In genomic region chr12:132597333-132598283, GRCh38 we compare ENCODE assay signal across 9 cellular contexts. TPM values are rescaled to one million over a fixed set of nuclear protein-coding genes. Genes with fewer than 3 reads are reported as not detected.
A peak's percentile ranks its signal among the peaks of the same experiment; 100 is the strongest.
DNase-seq lines count a peak whose midpoint lies in the region; ATAC-seq and TF ChIP-seq lines count a peak whose summit lies in the region.
"Had no signal": no experiment of that assay in that cellular context is flagged by ENCODE, and none has a peak within 500 bp of the region (broad histone marks: within the 10 kb centered on the region; RNA-seq: fewer than 3 reads in every experiment).

No MANE protein-coding gene starts in this region.

- DNase-seq in CD4-positive, CD25-positive, alpha-beta regulatory T cell: peak in 2 of 3 donors; percentile 26 to 44
- peak; percentile 23 for DNase-seq in WTC11 (ENCODE audit: low spot score)
- peak in 1 of 2 donors; percentile 62 for DNase-seq in heart right ventricle
- peak in 5 of 6 experiments; percentile 33 to 82 (median 61) for DNase-seq in stimulated activated naive CD4-positive, alpha-beta T cell (lab: John Stamatoyannopoulos, UW)
- DNase-seq in KBM-7: no peak
- DNase-seq in NCI-H524 treated with DMSO at 0.1 percent for 48 hours (lab: John Stamatoyannopoulos, UW): no peak

- no peaks in the 10 kb centered on the region for H3K36me3 Mint-ChIP-seq in CD4-positive, CD25-positive, alpha-beta regulatory T cell
- H3K36me3 Mint-ChIP-seq in IgD-negative memory B cell (no peaks in the 10 kb centered on the region), WTC11 (no peaks in the 10 kb centered on the region)

- POLR2A ChIA-PET in WTC11 (lab: Charles Lee): no interaction called here

- peak overlapping the region in 2 of 3 donors; percentile 4 to 67 for H3K27ac Mint-ChIP-seq in CD4-positive, CD25-positive, alpha-beta regulatory T cell
- H3K27ac Mint-ChIP-seq in IgD-negative memory B cell (peak overlapping the region; percentile 11 to 92 (median 91)), WTC11 (peak overlapping the region; percentile 66)

- ATAC-seq in CD4-positive, CD25-positive, alpha-beta regulatory T cell (ENCODE audit: low read depth in 2 of 2): no peak
- ATAC-seq in WTC11 (no peak), heart right ventricle (peak in 1 of 8 donors; percentile 46), GM18867 (IDR thresholded peaks at IDR 0.05; ENCODE audit: unreplicated experiment) (no peak)

- H3K9me3 ChIP-seq in CD4-positive, CD25-positive, alpha-beta regulatory T cell (ENCODE audit: control insufficient read depth in 2 of 2, low read length in 2 of 2): no peaks in the 10 kb centered on the region
- no peaks in the 10 kb centered on the region for H3K9me3 ChIP-seq in heart right ventricle

- peak overlapping the region; percentile 61 to 88 (median 85) for H3K4me3 Mint-ChIP-seq in CD4-positive, CD25-positive, alpha-beta regulatory T cell
- H3K4me3 Mint-ChIP-seq in IgD-negative memory B cell (peak overlapping the region; percentile 40 to 95 (median 90)), WTC11 (peak overlapping the region; percentile 61)

- no peak for TF ChIP-seq CTCF in WTC11 (IDR thresholded peaks at IDR 0.05)
- no peak for TF ChIP-seq CTCF in heart right ventricle (IDR thresholded peaks at IDR 0.05)

- H3K4me1 ChIP-seq in CD4-positive, CD25-positive, alpha-beta regulatory T cell (ENCODE audit: control insufficient read depth, insufficient read depth, low read length, poor library complexity, severe bottlenecking): peaks cover 14% of the 10 kb centered on the region
- peaks cover under 1 to 46% (median 13%) of the 10 kb centered on the region in 9 donors for H3K4me1 ChIP-seq in heart right ventricle

- intact Hi-C loops in heart right ventricle (cut with DNase I): loop anchor here in 2 of 10 donors (5.0 to 10.0 kb wide), 2 partner anchors 100 to 113 kb away; no protein-coding TSS in a partner anchor

- CTCF ChIA-PET in WTC11 (lab: Charles Lee): no interaction called here

- in situ Hi-C loops in KBM-7 (cut with MboI; ENCODE audit: low pct_unique_long_range_greater_than_20kb, low sequenced_read_pairs): no loop called here

- peaks cover 26% of the 10 kb centered on the region for H3K27me3 Mint-ChIP-seq in CD4-positive, CD25-positive, alpha-beta regulatory T cell
- H3K27me3 Mint-ChIP-seq in IgD-negative memory B cell (peaks cover 18% of the 10 kb centered on the region), WTC11 (ENCODE audit: low read depth) (peaks cover 89% of the 10 kb centered on the region)

- peak overlapping the region; percentile 69 for H3K4me3 ChIP-seq in CD4-positive, CD25-positive, alpha-beta regulatory T cell (ENCODE audit: low read depth, low read length)
- H3K4me3 ChIP-seq in heart right ventricle: peak overlapping the region in 9 of 10 donors; percentile 19 to 56 (median 45)

- H3K27ac ChIP-seq in CD4-positive, CD25-positive, alpha-beta regulatory T cell (ENCODE audit: insufficient read depth, low read length, poor library complexity, severe bottlenecking): no peak overlapping the region
- peak overlapping the region in 1 of 10 donors; percentile 58 for H3K27ac ChIP-seq in heart right ventricle
- H3K27ac ChIP-seq: KMS-11 had no signal

- H3K4me1 Mint-ChIP-seq in CD4-positive, CD25-positive, alpha-beta regulatory T cell: peaks cover 0 to 36% (median 14%) of the 10 kb centered on the region in 4 donors
- H3K4me1 Mint-ChIP-seq in IgD-negative memory B cell (peaks cover 11 to 26% (median 12%) of the 10 kb centered on the region in 3 donors), WTC11 (peaks cover 14% of the 10 kb centered on the region; the same call in 1 of the 2 replicates)

- H3K36me3 ChIP-seq in CD4-positive, CD25-positive, alpha-beta regulatory T cell (ENCODE audit: control insufficient read depth, insufficient read depth, low read length): no peaks in the 10 kb centered on the region
- H3K36me3 ChIP-seq in heart right ventricle: no peaks in the 10 kb centered on the region

- 5 to 15% methylated on average over 9 to 47 of the region's 53 CpGs for WGBS in heart right ventricle, 2 donors

- H3K9me3 Mint-ChIP-seq in CD4-positive, CD25-positive, alpha-beta regulatory T cell: peaks cover 0 to 8% (median 0%) of the 10 kb centered on the region in 7 donors
- H3K9me3 Mint-ChIP-seq in IgD-negative memory B cell (no peaks in the 10 kb centered on the region), WTC11 (peaks cover 5% of the 10 kb centered on the region)

- H3K27me3 ChIP-seq in CD4-positive, CD25-positive, alpha-beta regulatory T cell (ENCODE audit: control insufficient read depth, insufficient read depth, low read length): no peaks in the 10 kb centered on the region
- peaks cover 0 to 39% (median 2%) of the 10 kb centered on the region in 7 donors for H3K27me3 ChIP-seq in heart right ventricle

TF ChIP-seq in WTC11, 78 proteins besides CTCF, POLR2A, EP300 and RAD21:
- TF ChIP-seq RORB (CRISPR knock-in tag; IDR thresholded peaks at IDR 0.05): no peak
- TF ChIP-seq GTF2I (CRISPR knock-in tag; conservative IDR thresholded peaks at IDR 0.05): 0 out of 2 replicates have a peak, but pooled peaks have one; percentile 36
- TF ChIP-seq ZNF512 (CRISPR knock-in tag; IDR thresholded peaks at IDR 0.05; ENCODE audit: borderline replicate concordance): 0 out of 2 replicates have a peak, but pooled peaks have one; percentile 77
- no peak for TF ChIP-seq ZNF281 (CRISPR knock-in tag; IDR thresholded peaks at IDR 0.05)

RNA-seq across cellular contexts. Expression of gene LRCOL1, which starts 12.8 kb away (rescaled TPM):
- not detected for total RNA-seq in CD4-positive, CD25-positive, alpha-beta regulatory T cell
- polyA plus RNA-seq in CD4-positive, CD25-positive, alpha-beta regulatory T cell: not detected
- polyA plus RNA-seq in IgD-negative memory B cell: not detected
- 0.24 TPM in 1 of 3 replicates, not detected in the others for total RNA-seq in WTC11 (2021)
- under 1 TPM in 1 of 10 donors, not detected in 9; 0.28 TPM for total RNA-seq in heart right ventricle
- polyA plus RNA-seq in heart right ventricle: under 1 TPM in 1 of 2 donors, not detected in 1; 0.17 TPM

RNA-seq across cellular contexts. Expression of gene P2RX2, which starts 21.0 kb away (rescaled TPM):
- not detected for total RNA-seq in CD4-positive, CD25-positive, alpha-beta regulatory T cell
- polyA plus RNA-seq in CD4-positive, CD25-positive, alpha-beta regulatory T cell: not detected
- polyA plus RNA-seq in IgD-negative memory B cell (not detected), heart right ventricle (not detected)
- total RNA-seq in WTC11 (2021) (1.6 to 2.6 TPM (median 2.1 TPM) in 3 replicates), heart right ventricle (not detected)

Comparison
In these comparisons a context has a peak if more than half of its experiments do, and no peak if none do; other contexts are left out.
1. DNase-seq: peak in CD4-positive, CD25-positive, alpha-beta regulatory T cell (2 of 3), WTC11 (single experiment) and stimulated activated naive CD4-positive, alpha-beta T cell (5 of 6); none in KBM-7 (single experiment) and NCI-H524 treated with DMSO at 0.1 percent for 48 hours (single experiment).
2. H3K27ac Mint-ChIP-seq: peak in every context shown above with its lines; median percentile 91 in IgD-negative memory B cell; 66 in WTC11; 36 in CD4-positive, CD25-positive, alpha-beta regulatory T cell.
3. Peak in every context shown above with its lines, with median percentiles within 50 percentile points of each other: H3K4me3 Mint-ChIP-seq.